ENCODE assay signal across 31 cellular contexts in genomic region chr12:51139292-51139844, GRCh38.
"Had no signal": no experiment of that assay in that cellular context is flagged by ENCODE, and none has a peak within 500 bp of the region (broad histone marks: within the 10 kb centered on the region; RNA-seq: fewer than 3 reads in every experiment).

No MANE protein-coding gene starts in this region.

- FAIRE-seq: TTC549 had no signal

- DNase-seq: activated B cell treated with CpG ODN at 0.5 μM for 24 hours; activated CD4-positive, alpha-beta memory T cell treated with anti-CD3 and anti-CD28 coated beads for 36 hours; activated CD4-positive, alpha-beta T cell treated with anti-CD3 and anti-CD28 coated beads for 4 hours; activated CD4-positive, alpha-beta T cell treated with anti-CD3 and anti-CD28 coated beads, Interleukin-2, amount 50 U/mL, for 1 hour; activated CD4-positive, CD25-positive, alpha-beta regulatory T cell treated with anti-CD3 and anti-CD28 coated beads, Interleukin-2, amount 50 U/mL, for 72 hours; activated CD8-positive, alpha-beta memory T cell treated with anti-CD3 and anti-CD28 coated beads, Interleukin-2, amount 50 U/mL, for 4 hours; activated gamma-delta T cell treated with Interleukin-2 at 50 U/mL for 16 hours; activated naive CD4-positive, alpha-beta T cell treated with anti-CD3 and anti-CD28 coated beads, Interleukin-2, amount 10 ng/mL, durations not matched to agents 7 days and 5 days; activated naive CD8-positive, alpha-beta T cell treated with anti-CD3 and anti-CD28 coated beads for 36 hours; activated T-cell treated with anti-CD3 and anti-CD28 coated beads, Interleukin-2, amount 50 U/mL, for 72 hours; amniotic stem cell; aorta; brain microvascular endothelial cell; central memory CD4-positive, alpha-beta T cell; Karpas-422; KBM-7; NCI-H1048; NCI-H1105 treated with DMSO at 0.1 percent for 48 hours; NCI-H1436; NCI-H1694; NCI-H1930; NCI-H2081 treated with DMSO at 0.1 percent for 48 hours; NCI-H226; NCI-H524 treated with DMSO at 0.1 percent for 48 hours; SHP77; SJCRH30 had no signal

- H3K36me3 ChIP-seq: brain microvascular endothelial cell had no signal

- ATAC-seq: activated T-cell treated with anti-CD3 and anti-CD28 coated beads, Interleukin-2, amount 50 U/mL, for 72 hours; Panc1 had no signal

- H3K27ac Mint-ChIP-seq: activated B cell treated with CpG ODN at 0.5 μM for 24 hours; activated CD4-positive, alpha-beta memory T cell treated with anti-CD3 and anti-CD28 coated beads for 36 hours; activated naive CD4-positive, alpha-beta T cell treated with anti-CD3 and anti-CD28 coated beads, Interleukin-2, amount 10 ng/mL, durations not matched to agents 7 days and 5 days; activated naive CD8-positive, alpha-beta T cell treated with anti-CD3 and anti-CD28 coated beads for 36 hours; activated T-cell treated with anti-CD3 and anti-CD28 coated beads, Interleukin-2, amount 50 U/mL, for 72 hours; activated T-helper 2 cell treated with anti-CD3 and anti-CD28 coated beads, Interferon-gamma antibody, Interleukin-2, Interleukin-4, amounts not matched to agents 10 μg/mL and 5 μg/mL and 100 μg/mL, durations not matched to agents 14 hours and 24 hours and 36 hours; T-helper 2 cell treated with Interferon-gamma antibody and Interleukin-4, amounts not matched to agents 5 μg/mL and 100 μg/mL, for 36 hours had no signal

- H3K27ac ChIP-seq: brain microvascular endothelial cell, SJCRH30, SK-N-MC had no signal

- H3K27me3 ChIP-seq: brain microvascular endothelial cell, SJCRH30 had no signal

- H3K27me3 Mint-ChIP-seq: activated B cell treated with CpG ODN at 0.5 μM for 24 hours; activated CD4-positive, alpha-beta memory T cell treated with anti-CD3 and anti-CD28 coated beads for 36 hours; activated naive CD4-positive, alpha-beta T cell treated with anti-CD3 and anti-CD28 coated beads, Interleukin-2, amount 10 ng/mL, durations not matched to agents 7 days and 5 days; activated naive CD8-positive, alpha-beta T cell treated with anti-CD3 and anti-CD28 coated beads for 36 hours had no signal

- H3K9me3 ChIP-seq: SJCRH30 had no signal

- H3K4me1 Mint-ChIP-seq: activated B cell treated with CpG ODN at 0.5 μM for 24 hours; activated naive CD4-positive, alpha-beta T cell treated with anti-CD3 and anti-CD28 coated beads, Interleukin-2, amount 10 ng/mL, durations not matched to agents 7 days and 5 days; activated naive CD8-positive, alpha-beta T cell treated with anti-CD3 and anti-CD28 coated beads for 36 hours had no signal

- H3K4me3 Mint-ChIP-seq: activated B cell treated with CpG ODN at 0.5 μM for 24 hours; activated CD4-positive, alpha-beta memory T cell treated with anti-CD3 and anti-CD28 coated beads for 36 hours; activated naive CD4-positive, alpha-beta T cell treated with anti-CD3 and anti-CD28 coated beads, Interleukin-2, amount 10 ng/mL, durations not matched to agents 7 days and 5 days; activated naive CD8-positive, alpha-beta T cell treated with anti-CD3 and anti-CD28 coated beads for 36 hours; activated T-cell treated with anti-CD3 and anti-CD28 coated beads, Interleukin-2, amount 50 U/mL, for 72 hours; T-helper 2 cell treated with Interferon-gamma antibody and Interleukin-4, amounts not matched to agents 5 μg/mL and 100 μg/mL, for 36 hours had no signal

- H3K9me3 Mint-ChIP-seq: activated B cell treated with CpG ODN at 0.5 μM for 24 hours; activated CD4-positive, alpha-beta memory T cell treated with anti-CD3 and anti-CD28 coated beads for 36 hours; activated naive CD4-positive, alpha-beta T cell treated with anti-CD3 and anti-CD28 coated beads, Interleukin-2, amount 10 ng/mL, durations not matched to agents 7 days and 5 days; activated naive CD8-positive, alpha-beta T cell treated with anti-CD3 and anti-CD28 coated beads for 36 hours; activated T-cell treated with anti-CD3 and anti-CD28 coated beads, Interleukin-2, amount 50 U/mL, for 72 hours; activated T-helper 2 cell treated with anti-CD3 and anti-CD28 coated beads, Interferon-gamma antibody, Interleukin-2, Interleukin-4, amounts not matched to agents 10 μg/mL and 5 μg/mL and 100 μg/mL, durations not matched to agents 14 hours and 24 hours and 36 hours; T-helper 2 cell treated with Interferon-gamma antibody and Interleukin-4, amounts not matched to agents 5 μg/mL and 100 μg/mL, for 36 hours had no signal

- H3K4me3 ChIP-seq: SJCRH30, SK-N-MC had no signal
